ENCODE assay signal across 12 cellular contexts in the genomic region with DNA sequence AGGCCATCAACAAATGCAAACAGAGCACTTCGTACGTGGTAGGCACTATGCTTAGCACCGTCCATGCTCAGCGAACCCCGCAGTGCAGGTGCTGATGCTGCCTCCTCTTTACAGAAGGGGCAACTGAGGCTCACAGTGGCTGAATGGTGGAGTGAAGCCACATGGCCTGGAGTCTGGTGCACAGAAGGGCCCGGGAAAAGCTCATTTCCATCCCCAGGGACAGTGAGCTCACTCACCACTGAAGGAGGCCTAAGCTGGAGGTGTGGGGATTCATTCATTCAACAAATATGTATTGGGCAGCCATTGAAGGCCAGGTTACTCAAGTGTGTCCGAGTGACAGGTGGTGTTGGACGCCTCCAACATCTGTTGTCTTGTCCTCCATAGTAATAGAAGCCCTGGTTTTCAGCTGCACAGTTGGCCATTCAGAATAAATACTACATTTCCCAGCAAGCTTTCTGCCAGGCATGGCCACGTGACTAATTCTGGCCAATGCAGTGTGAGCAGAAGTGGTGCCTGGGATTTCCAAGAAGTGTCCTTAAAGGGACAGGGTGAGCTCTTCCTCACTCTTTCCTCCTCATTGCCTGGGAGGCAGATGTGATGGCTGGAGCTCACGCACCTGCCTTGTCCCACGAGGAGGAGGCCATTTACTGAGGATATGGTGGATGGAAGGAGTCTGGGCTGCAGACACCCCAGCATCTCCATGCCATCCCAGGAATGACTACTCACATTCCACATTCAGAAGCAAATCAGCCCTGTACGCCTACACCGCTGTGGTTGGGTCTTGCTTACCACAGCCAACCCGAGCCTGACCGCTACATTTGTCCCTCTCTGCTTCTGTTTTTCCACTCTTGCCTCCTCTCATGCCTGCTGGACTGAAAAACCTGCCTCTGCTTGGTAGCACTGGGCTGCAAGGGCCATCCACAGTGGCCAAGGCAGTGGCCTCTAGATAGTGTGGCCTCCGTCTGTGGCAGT. TPM values are rescaled to one million over a fixed set of nuclear protein-coding genes. Genes with fewer than 3 reads are reported as not detected.
DNase-seq lines count a peak whose midpoint lies in the region; ATAC-seq and TF ChIP-seq lines count a peak whose summit lies in the region.
"Had no signal": no experiment of that assay in that cellular context is flagged by ENCODE, and none has a peak within 500 bp of the region (broad histone marks: within the 10 kb centered on the region; RNA-seq: fewer than 3 reads in every experiment).

No MANE protein-coding gene starts in this region.

- H3K36me3 Mint-ChIP-seq in activated CD4-positive, alpha-beta memory T cell treated with anti-CD3 and anti-CD28 coated beads for 36 hours = no peaks in the 10 kb centered on the region

- no peaks in the 10 kb centered on the region for H3K36me3 ChIP-seq in HEK293 (ENCODE audit: control insufficient read depth in 2 of 2, insufficient read depth in 1 of 2, low read length in 2 of 2)
- no peaks in the 10 kb centered on the region for H3K36me3 ChIP-seq in tibial artery
- H3K36me3 ChIP-seq: vagina had no signal

- no peaks in the 10 kb centered on the region for H3K9me3 ChIP-seq in HEK293 (ENCODE audit: control insufficient read depth, insufficient read depth, low read depth, low read length)
- no peaks in the 10 kb centered on the region for H3K9me3 ChIP-seq in tibial artery
- H3K9me3 ChIP-seq: vagina had no signal

- TF ChIP-seq CTCF in HEK293 (tag by site-specific recombination; IDR thresholded peaks at IDR 0.05) = no peak
- no peak for TF ChIP-seq CTCF in fibroblast of pulmonary artery (IDR thresholded peaks at IDR 0.05; ENCODE audit: low read length, missing control alignments)
- TF ChIP-seq CTCF in tibial artery (IDR thresholded peaks at IDR 0.05) = no peak

- peaks cover 13% of the 10 kb centered on the region for H3K27me3 Mint-ChIP-seq in activated CD4-positive, alpha-beta memory T cell treated with anti-CD3 and anti-CD28 coated beads for 36 hours

- H3K4me1 ChIP-seq in HEK293 (ENCODE audit: control insufficient read depth, insufficient read depth, low read length) = no peaks in the 10 kb centered on the region
- no peaks in the 10 kb centered on the region for H3K4me1 ChIP-seq in tibial artery
- H3K4me1 ChIP-seq: vagina had no signal

- POLR2A ChIA-PET in HEK293 (lab: Yijun Ruan, JAX) = interaction anchor here (1.0 kb wide), 1 partner anchor 16 kb away, joined by 8 read pairs; no protein-coding TSS in a partner anchor
- POLR2A ChIA-PET in activated CD4-positive, alpha-beta memory T cell treated with anti-CD3 and anti-CD28 coated beads for 36 hours (lab: Charles Lee) = no interaction called here

- no peak overlapping the region for H3K4me3 ChIP-seq in HEK293 (ENCODE audit: low read depth, low read length)
- no peak overlapping the region for H3K4me3 ChIP-seq in fibroblast of pulmonary artery (replicated peaks; ENCODE audit: low read depth, low read length)
- no peak overlapping the region for H3K4me3 ChIP-seq in tibial artery
- H3K4me3 ChIP-seq: skin epidermis, vagina had no signal

- intact Hi-C loops in activated CD4-positive, alpha-beta memory T cell treated with anti-CD3 and anti-CD28 coated beads for 36 hours (cut with micrococcal nuclease) = no loop called here
- intact Hi-C loops in tibial artery (cut with DNase I; ENCODE audit: low total_unique reads) = no loop called here

- H3K27me3 ChIP-seq in tibial artery = peaks cover 0 to 83% of the 10 kb centered on the region in 2 donors
- H3K27me3 ChIP-seq: vagina had no signal

- peaks cover 6% of the 10 kb centered on the region for H3K9me3 Mint-ChIP-seq in activated CD4-positive, alpha-beta memory T cell treated with anti-CD3 and anti-CD28 coated beads for 36 hours

- H3K4me1 Mint-ChIP-seq in activated CD4-positive, alpha-beta memory T cell treated with anti-CD3 and anti-CD28 coated beads for 36 hours (ENCODE audit: low read depth) = no peaks in the 10 kb centered on the region

- H3K27ac Mint-ChIP-seq in activated CD4-positive, alpha-beta memory T cell treated with anti-CD3 and anti-CD28 coated beads for 36 hours = no peak overlapping the region

- CTCF ChIA-PET in HEK293 (lab: Yijun Ruan, JAX) = no interaction called here
- CTCF ChIA-PET in activated CD4-positive, alpha-beta memory T cell treated with anti-CD3 and anti-CD28 coated beads for 36 hours (lab: Charles Lee) = no interaction called here

- DNase-seq in DMS 273 (lab: John Stamatoyannopoulos, UW; ENCODE audit: unreplicated experiment) = peak; percentile 87
- peak; percentile 36 for DNase-seq in RPMI7951 (ENCODE audit: low read depth)
- peak; percentile 26 for DNase-seq in fibroblast of pulmonary artery (ENCODE audit: low read depth)
- no peak for DNase-seq in activated CD4-positive, alpha-beta memory T cell treated with anti-CD3 and anti-CD28 coated beads for 36 hours
- no peak for DNase-seq in central memory CD4-positive, alpha-beta T cell
- no peak for DNase-seq in tibial artery
- DNase-seq: activated CD8-positive, alpha-beta memory T cell treated with anti-CD3 and anti-CD28 coated beads, Interleukin-2, amount 50 U/mL, for 48 hours; aorta had no signal

- H3K27ac ChIP-seq in HEK293 (ENCODE audit: extremely low read depth, low read depth, low read length) (no peak overlapping the region), tibial artery (no peak overlapping the region)
- H3K27ac ChIP-seq: skin epidermis, vagina had no signal

- ATAC-seq in HG03342 (IDR thresholded peaks at IDR 0.05; ENCODE audit: unreplicated experiment) = no peak

- no peak overlapping the region for H3K4me3 Mint-ChIP-seq in activated CD4-positive, alpha-beta memory T cell treated with anti-CD3 and anti-CD28 coated beads for 36 hours

TF ChIP-seq in HEK293, 187 proteins besides CTCF, POLR2A, EP300 and RAD21:
- peak; percentile 79 for TF ChIP-seq SETDB1 (IDR thresholded peaks at IDR 0.05; ENCODE audit: insufficient read length, low read length)
- TF ChIP-seq TRIM28 (IDR thresholded peaks at IDR 0.05; ENCODE audit: borderline replicate concordance, low read length) = peak; percentile 83; the same call in 1 of the 2 replicates
- TF ChIP-seq, protein P1, sequence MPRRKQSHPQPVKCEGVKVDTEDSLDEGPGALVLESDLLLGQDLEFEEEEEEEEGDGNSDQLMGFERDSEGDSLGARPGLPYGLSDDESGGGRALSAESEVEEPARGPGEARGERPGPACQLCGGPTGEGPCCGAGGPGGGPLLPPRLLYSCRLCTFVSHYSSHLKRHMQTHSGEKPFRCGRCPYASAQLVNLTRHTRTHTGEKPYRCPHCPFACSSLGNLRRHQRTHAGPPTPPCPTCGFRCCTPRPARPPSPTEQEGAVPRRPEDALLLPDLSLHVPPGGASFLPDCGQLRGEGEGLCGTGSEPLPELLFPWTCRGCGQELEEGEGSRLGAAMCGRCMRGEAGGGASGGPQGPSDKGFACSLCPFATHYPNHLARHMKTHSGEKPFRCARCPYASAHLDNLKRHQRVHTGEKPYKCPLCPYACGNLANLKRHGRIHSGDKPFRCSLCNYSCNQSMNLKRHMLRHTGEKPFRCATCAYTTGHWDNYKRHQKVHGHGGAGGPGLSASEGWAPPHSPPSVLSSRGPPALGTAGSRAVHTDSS (tag by site-specific recombination; IDR thresholded peaks at IDR 0.05) = peak; percentile 29; the same call in 1 of the 2 replicates
- TF ChIP-seq KLF9 (tag by site-specific recombination; IDR thresholded peaks at IDR 0.05; ENCODE audit: low read depth) = no peak
- TF ChIP-seq KLF8 (tag by site-specific recombination; IDR thresholded peaks at IDR 0.05) = peak; percentile 31; the same call in 1 of the 2 replicates
- TF ChIP-seq ZBTB7A (tag by site-specific recombination; IDR thresholded peaks at IDR 0.05; ENCODE audit: low read depth) = no peak
- TF ChIP-seq ZNF580 (tag by site-specific recombination; IDR thresholded peaks at IDR 0.05) = peak; percentile 78
- peak; percentile 41; the same call in 1 of the 2 replicates for TF ChIP-seq ZNF76 (tag by site-specific recombination; IDR thresholded peaks at IDR 0.05; ENCODE audit: borderline replicate concordance, low read depth)
- TF ChIP-seq ZNF341 (tag by site-specific recombination; IDR thresholded peaks at IDR 0.05; ENCODE audit: low read depth) = no peak
- TF ChIP-seq ZNF280D (tag by site-specific recombination; IDR thresholded peaks at IDR 0.05) = peak; percentile 97
- no peak for TF ChIP-seq ZNF133 (tag by site-specific recombination; IDR thresholded peaks at IDR 0.05)
TF ChIP-seq in HEK293: peak in this region for 7.

RNA-seq across cellular contexts. Expression of gene ZNRF4, which starts 2.3 kb away (rescaled TPM):
- not detected in 2 replicates for total RNA-seq in RPMI7951 (2014; rRNA removed; shearing (Covaris generic))
- not detected for total RNA-seq in activated CD4-positive, alpha-beta memory T cell treated with anti-CD3 and anti-CD28 coated beads for 36 hours
- total RNA-seq: aorta, vagina had no signal

Comparison
In these comparisons a context has a peak if more than half of its experiments do, and no peak if none do; other contexts are left out.
1. DNase-seq: peak in DMS 273 (single experiment), RPMI7951 (single experiment) and fibroblast of pulmonary artery (single experiment); none in activated CD4-positive, alpha-beta memory T cell treated with anti-CD3 and anti-CD28 coated beads for 36 hours (single experiment), central memory CD4-positive, alpha-beta T cell (single experiment) and tibial artery (0 of 2).